ENCODE assay signal across 26 cellular contexts in the genomic region with DNA sequence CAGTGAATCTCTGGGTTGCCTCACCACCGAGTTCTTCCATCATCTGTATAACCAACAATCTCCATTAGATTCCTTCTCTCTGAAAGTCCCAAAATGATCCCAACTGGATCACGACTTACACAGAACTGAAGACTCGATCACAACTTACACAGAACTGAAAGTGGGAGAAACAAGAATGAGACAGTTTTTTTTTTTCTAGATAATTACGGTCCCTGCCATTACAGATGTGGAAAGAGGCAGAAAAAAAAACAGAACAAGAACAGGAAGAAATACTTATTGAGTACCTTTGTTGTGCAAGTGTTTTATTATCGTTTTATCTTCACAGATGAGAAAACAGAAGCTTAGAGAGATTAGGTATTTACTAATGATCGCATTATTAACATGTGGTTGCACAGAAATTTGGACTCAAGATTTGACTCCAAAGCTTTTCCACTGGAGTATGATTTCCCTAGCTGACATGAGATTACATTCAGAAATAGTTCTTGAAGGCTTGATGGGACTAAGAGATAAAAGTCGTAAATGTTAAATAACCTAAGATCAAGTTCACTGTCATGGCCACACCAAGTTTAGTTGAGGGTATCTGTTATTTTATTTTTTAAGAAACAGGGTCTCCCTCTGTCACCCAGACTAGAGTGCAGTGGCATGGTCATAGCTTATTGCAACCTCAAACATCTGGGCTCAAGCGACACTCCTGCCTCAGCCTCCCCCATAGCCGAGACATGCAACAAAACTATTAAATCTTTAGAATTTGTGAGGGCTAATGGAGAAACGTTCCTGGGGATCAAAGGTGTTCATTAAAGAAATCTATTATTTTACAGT. TPM values are rescaled to one million over a fixed set of nuclear protein-coding genes. Genes with fewer than 3 reads are reported as not detected.
DNase-seq lines count a peak whose midpoint lies in the region; ATAC-seq, FAIRE-seq and TF ChIP-seq lines count a peak whose summit lies in the region.
"Had no signal": no experiment of that assay in that cellular context is flagged by ENCODE, and none has a peak within 500 bp of the region (broad histone marks: within the 10 kb centered on the region; RNA-seq: fewer than 3 reads in every experiment).

No MANE protein-coding gene starts in this region.

- TF ChIP-seq CTCF in DND-41 (IDR thresholded peaks at IDR 0.05; ENCODE audit: borderline replicate concordance, extremely low read depth, low read length, poor library complexity, severe bottlenecking) (no peak), parathyroid adenoma (IDR thresholded peaks at IDR 0.05) (no peak)

- no peak for FAIRE-seq in small intestine (lab: Jason Lieb, UNC)

- H3K4me3 ChIP-seq in DND-41 (ENCODE audit: low read depth in 1 of 2, low read length in 2 of 2): no peak overlapping the region
- H3K4me3 ChIP-seq in parathyroid adenoma (ENCODE audit: low read depth, low read length): no peak overlapping the region
- no peak overlapping the region for H3K4me3 ChIP-seq in small intestine (ENCODE audit: low read depth in 1 of 2, low read length in 2 of 2)
- H3K4me3 ChIP-seq: adrenal gland, psoas muscle, SJSA1, tibial artery had no signal

- no peak for ATAC-seq in DND-41 (ENCODE audit: insufficient read depth, low read depth)
- ATAC-seq: left cardiac atrium, psoas muscle had no signal

- peak overlapping the region; percentile 29; the same call in 1 of the 2 replicates for H2AFZ ChIP-seq in DND-41 (ENCODE audit: low read depth, low read length)
- peak overlapping the region; percentile 3 for H2AFZ ChIP-seq in parathyroid adenoma

- H3K9me3 ChIP-seq in DND-41 (ENCODE audit: insufficient read depth, low read length, severe bottlenecking) (no peaks in the 10 kb centered on the region), parathyroid adenoma (ENCODE audit: control insufficient read depth, low read length) (no peaks in the 10 kb centered on the region), small intestine (ENCODE audit: control insufficient read depth, low read depth) (no peaks in the 10 kb centered on the region)
- H3K9me3 ChIP-seq: adrenal gland, psoas muscle, SJSA1, tibial artery had no signal

- no peak overlapping the region for H3K4me2 ChIP-seq in DND-41 (ENCODE audit: insufficient read depth, low read length)
- H3K4me2 ChIP-seq in parathyroid adenoma (ENCODE audit: low read length): no peak overlapping the region

- H3K27ac ChIP-seq in DND-41 (ENCODE audit: low read length) (no peak overlapping the region), epithelial cell of prostate (peak overlapping the region; percentile 91), parathyroid adenoma (no peak overlapping the region), small intestine (ENCODE audit: low read depth in 1 of 2, low read length in 1 of 2) (no peak overlapping the region)
- H3K27ac ChIP-seq: adrenal gland, psoas muscle, SJSA1, tibial artery, VCaP had no signal

- H3K79me2 ChIP-seq in DND-41 (ENCODE audit: insufficient read depth, low read length) (no peaks in the 10 kb centered on the region), parathyroid adenoma (no peaks in the 10 kb centered on the region)

- no peak for DNase-seq in DND-41
- peak; percentile 40 to 69 for DNase-seq in NOMO-1 (lab: John Stamatoyannopoulos, UW; ENCODE audit: unreplicated experiment in 2 of 2)
- no peak for DNase-seq in epithelial cell of prostate (ENCODE audit: low read depth, low spot score)
- no peak for DNase-seq in small intestine
- no peak for DNase-seq in mucosa of gallbladder (ENCODE audit: low spot score)
- DNase-seq in C1 segment of cervical spinal cord (lab: John Stamatoyannopoulos, UW): no peak
- DNase-seq: activated CD4-positive, alpha-beta T cell treated with anti-CD3 and anti-CD28 coated beads, Interleukin-2, amount 10 ng/mL, durations not matched to agents 7 days and 5 days; activated CD8-positive, alpha-beta memory T cell treated with anti-CD3 and anti-CD28 coated beads, Interleukin-2, amount 50 U/mL, for 4 hours; adrenal gland; DMS79 treated with DMSO at 0.1 percent for 48 hours; erythroblast; H7; Karpas-422; left cardiac atrium; NCI-H2171; NCI-H526 treated with DMSO at 0.1 percent for 48 hours; psoas muscle; stimulated activated CD4-positive, alpha-beta T cell treated with anti-CD3 and anti-CD28 coated beads, Interleukin-4, amount 100 ng/mL, for 1 hour; T-helper 2 cell; tibial artery had no signal

- H3K27me3 ChIP-seq in DND-41 (ENCODE audit: insufficient read depth, low read length, poor library complexity) (no peaks in the 10 kb centered on the region), parathyroid adenoma (ENCODE audit: control insufficient read depth, insufficient read depth, low read length) (no peaks in the 10 kb centered on the region), small intestine (ENCODE audit: control insufficient read depth in 2 of 2, insufficient read depth in 2 of 2, low read length in 2 of 2) (no peaks in the 10 kb centered on the region)
- H3K27me3 ChIP-seq: adrenal gland, SJSA1, tibial artery had no signal

- WGBS in small intestine, 3 donors: 54 to 70% (median 55%) methylated on average over 10 of the region's 10 CpGs

- H4K20me1 ChIP-seq in DND-41 (ENCODE audit: insufficient read depth, low read length): no peaks in the 10 kb centered on the region

- H3K36me3 ChIP-seq in DND-41 (ENCODE audit: insufficient read depth, low read length) (peaks cover 13% of the 10 kb centered on the region), parathyroid adenoma (ENCODE audit: control insufficient read depth, insufficient read depth, low read length) (no peaks in the 10 kb centered on the region), small intestine (ENCODE audit: control insufficient read depth in 2 of 2, insufficient read depth in 2 of 2, low read length in 2 of 2) (peaks cover 2 to 4% of the 10 kb centered on the region in 2 donors)

- H3K9ac ChIP-seq in DND-41 (ENCODE audit: low read depth, low read length) (no peak overlapping the region), parathyroid adenoma (no peak overlapping the region)

- H3K4me1 ChIP-seq in DND-41 (ENCODE audit: insufficient read depth, low read length): no peaks in the 10 kb centered on the region
- H3K4me1 ChIP-seq in parathyroid adenoma: no peaks in the 10 kb centered on the region
- peaks cover 0 to 5% of the 10 kb centered on the region in 2 donors for H3K4me1 ChIP-seq in small intestine (ENCODE audit: control insufficient read depth in 2 of 2, insufficient read depth in 1 of 2, low read depth in 1 of 2, low read length in 1 of 2)

RNA-seq across cellular contexts. Expression of a gene that starts 8.9 kb away (rescaled TPM):
- 10 to 100 TPM in 1 of 3 donors, 1 to 10 TPM in 2; 5.8 to 10.3 (median 9.1) TPM for polyA plus RNA-seq in small intestine
- total RNA-seq in mucosa of gallbladder: 34.9 TPM

RNA-seq across cellular contexts. Expression of a gene that starts 40.2 kb away (rescaled TPM):
- polyA plus RNA-seq in small intestine: 1 to 10 TPM in 1 of 3 donors, under 1 TPM in 1, not detected in 1; 0.46 to 5.1 TPM
- 4.7 TPM for total RNA-seq in mucosa of gallbladder
- total RNA-seq: activated CD4-positive, alpha-beta T cell treated with anti-CD3 and anti-CD28 coated beads, Interleukin-2, amount 10 ng/mL, durations not matched to agents 7 days and 5 days; activated T-helper 2 cell treated with anti-CD3 and anti-CD28 coated beads, Interferon-gamma antibody, Interleukin-2, Interleukin-4, amounts not matched to agents 10 μg/mL and 5 μg/mL and 100 μg/mL, durations not matched to agents 14 hours and 24 hours and 36 hours; dermis microvascular lymphatic vessel endothelial cell; H7; neural crest cell; SJSA1 had no signal

Comparison
In these comparisons a context has a peak if more than half of its experiments do, and no peak if none do; other contexts are left out.
1. DNase-seq: peak in NOMO-1 (2 of 2); none in DND-41 (single experiment), epithelial cell of prostate (single experiment), small intestine (single experiment), mucosa of gallbladder (single experiment) and C1 segment of cervical spinal cord (0 of 14).